Comparison of ENCODE assay signal across 8 cellular contexts in the genomic region with DNA sequence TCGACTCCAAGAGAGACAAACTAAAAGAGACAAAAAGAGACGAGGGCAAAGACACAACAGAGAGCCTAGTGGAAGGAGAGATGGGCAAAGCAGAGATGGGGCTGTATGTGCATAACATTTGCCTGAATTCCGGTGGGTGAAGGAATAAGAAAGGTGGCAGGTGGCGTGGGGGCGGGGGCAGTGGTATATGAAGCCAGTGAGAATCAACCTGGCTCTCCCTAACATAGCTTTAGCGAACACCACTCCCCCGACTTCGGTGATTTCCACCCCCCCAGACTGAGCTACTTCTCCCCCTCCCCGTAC. TPM values are rescaled to one million over a fixed set of nuclear protein-coding genes. Genes with fewer than 3 reads are reported as not detected.
A peak's percentile ranks its signal among the peaks of the same experiment; 100 is the strongest.
DNase-seq lines count a peak whose midpoint lies in the region; ATAC-seq, FAIRE-seq and TF ChIP-seq lines count a peak whose summit lies in the region.

No MANE protein-coding gene starts in this region.

- peaks cover 28% of the 10 kb centered on the region for H3K4me1 ChIP-seq in CD4-positive, alpha-beta memory T cell (ENCODE audit: insufficient read depth, low read length)
- peaks cover 19 to 27% (median 23%) of the 10 kb centered on the region in 4 experiments for H3K4me1 ChIP-seq in H1 (replicated peaks in 1 of 4; ENCODE audit: control insufficient read depth in 3 of 4, insufficient read depth in 4 of 4, low read length in 3 of 4)

- H4K20me1 ChIP-seq in H1 (replicated peaks in 1 of 2; ENCODE audit: control insufficient read depth in 1 of 2, insufficient read depth in 2 of 2, low read length in 2 of 2) = peaks cover 0 to 10% of the 10 kb centered on the region in 2 experiments

- H3K4me3 Mint-ChIP-seq in CD4-positive, alpha-beta memory T cell = peak overlapping the region; percentile 60 to 92 (median 86)
- H3K4me3 Mint-ChIP-seq in osteocyte (ENCODE audit: unreplicated experiment) = peak overlapping the region; percentile 93

- peak overlapping the region; percentile 8 to 96 (median 66) for H3K27ac Mint-ChIP-seq in CD4-positive, alpha-beta memory T cell
- peak overlapping the region; percentile 37 for H3K27ac Mint-ChIP-seq in osteocyte (ENCODE audit: unreplicated experiment)

- H3K23me2 ChIP-seq in H1 (ENCODE audit: low read depth, low read length) = peaks cover 16% of the 10 kb centered on the region; the same call in 1 of the 2 replicates

- no peak overlapping the region for H4K91ac ChIP-seq in H1 (replicated peaks; ENCODE audit: insufficient read length, low read length)

- no peaks in the 10 kb centered on the region for H3K36me3 ChIP-seq in CD4-positive, alpha-beta memory T cell (ENCODE audit: insufficient read depth, low read length)
- no peaks in the 10 kb centered on the region for H3K36me3 ChIP-seq in MG63
- H3K36me3 ChIP-seq in H1 (ENCODE audit: control insufficient read depth in 2 of 4, insufficient read depth in 4 of 4, low read length in 3 of 4) = no peaks in the 10 kb centered on the region; a peak in 2 of 8 replicates

- H2BK12ac ChIP-seq in H1 (ENCODE audit: low read depth, low read length) = no peak overlapping the region

- no peak overlapping the region for H3K14ac ChIP-seq in H1 (ENCODE audit: insufficient read length)

- H3K79me2 ChIP-seq in H1 (ENCODE audit: control insufficient read depth in 1 of 2, insufficient read depth in 2 of 2, low read length in 2 of 2) = peaks cover 0 to 38% of the 10 kb centered on the region in 2 experiments; a peak in 3 of 4 replicates

- TF ChIP-seq RAD21 in H1 (IDR thresholded peaks at IDR 0.05 in 1 of 2, conservative IDR thresholded peaks at IDR 0.05 in 1 of 2; ENCODE audit: low read depth in 2 of 2, low read length in 2 of 2) = no peak

- peaks cover 6 to 18% of the 10 kb centered on the region in 2 donors for H3K27me3 Mint-ChIP-seq in CD4-positive, alpha-beta memory T cell
- H3K27me3 Mint-ChIP-seq in osteocyte (ENCODE audit: unreplicated experiment) = no peaks in the 10 kb centered on the region

- no peak for DNase-seq in CD4-positive, alpha-beta memory T cell
- DNase-seq in MG63 = no peak
- DNase-seq in H1 (ENCODE audit: low read depth in 1 of 2, low spot score in 2 of 2) = no peak
- no peak for DNase-seq in osteocyte (ENCODE audit: extremely low spot score, unreplicated experiment)
- DNase-seq in left lobe of liver (ENCODE audit: low spot score) = no peak
- DNase-seq in stimulated activated CD4-positive, alpha-beta T cell treated with anti-CD3 and anti-CD28 coated beads, Interleukin-4, amount 100 ng/mL, for 1 hour = no peak
- DNase-seq in KG1 (lab: John Stamatoyannopoulos, UW) = no peak
- no peak for DNase-seq in RKO (ENCODE audit: low spot score)

- H3K9ac ChIP-seq in H1 (replicated peaks in 1 of 4; ENCODE audit: extremely low read depth in 1 of 4, low read depth in 3 of 4, low read length in 3 of 4) = peak overlapping the region in 1 of 4 experiments; percentile 5; a peak in 3 of 7 replicates

- POLR2A ChIA-PET in CD4-positive, alpha-beta memory T cell (lab: Charles Lee; ENCODE audit: partially characterized antibody) = interaction anchor here (1.2 to 5.5 kb wide), 4 partner anchors 14 to 234 kb away, joined by 3 to 47 read pairs (median 19); partner anchors contain the start of genes ADORA3, DDX20 and TMIGD3
- POLR2A ChIA-PET in H1 (lab: Charles Lee; ENCODE audit: partially characterized antibody) = interaction anchor here (1.3 to 19.0 kb wide), 6 partner anchors 12 to 119 kb away, joined by 3 to 343 read pairs (median 21); partner anchors contain the start of genes DDX20 and RAP1A

- no peak for TF ChIP-seq POLR2A in H1 (IDR thresholded peaks at IDR 0.05; ENCODE audit: control extremely low read depth in 1 of 2, low read depth in 2 of 2, low read length in 2 of 2)

- H3K27me3 ChIP-seq in CD4-positive, alpha-beta memory T cell (ENCODE audit: insufficient read depth, low read length) = peaks cover 18% of the 10 kb centered on the region
- H3K27me3 ChIP-seq in MG63 = peaks cover 9% of the 10 kb centered on the region
- H3K27me3 ChIP-seq in H1 (replicated peaks in 1 of 4; ENCODE audit: control insufficient read depth in 3 of 4, extremely low read depth in 1 of 4, insufficient read depth in 3 of 4, low read length in 3 of 4) = peaks cover 0 to 6% (median 4%) of the 10 kb centered on the region in 4 experiments; a peak in 3 of 7 replicates

- H4K8ac ChIP-seq in H1 (ENCODE audit: extremely low read depth, insufficient read depth, low read length) = peak overlapping the region; percentile 26; the same call in 1 of the 2 replicates

- H3K36me3 Mint-ChIP-seq in CD4-positive, alpha-beta memory T cell = no peaks in the 10 kb centered on the region
- no peaks in the 10 kb centered on the region for H3K36me3 Mint-ChIP-seq in osteocyte (ENCODE audit: unreplicated experiment)

- 5% methylated on average over 8 of the region's 9 CpGs; no CpG with 5 or more reads in 1 of the 2 experiments for WGBS in H1 (ENCODE audit: extremely low coverage in 1 of 2, insufficient coverage in 1 of 2, insufficient read length in 1 of 2, insufficient replicate concordance in 2 of 2, low coverage in 1 of 2, low lambda C conversion rate in 2 of 2, missing lambda C conversion rate in 1 of 2), 2 experiments

- H3K27ac ChIP-seq in CD4-positive, alpha-beta memory T cell (ENCODE audit: low read depth, low read length) = no peak overlapping the region
- H3K27ac ChIP-seq in H1 (ENCODE audit: low read depth, low read length) = no peak overlapping the region

- H3K4ac ChIP-seq in H1 (replicated peaks; ENCODE audit: insufficient read length, low read depth, low read length) = no peak overlapping the region

- H3K56ac ChIP-seq in H1 (replicated peaks; ENCODE audit: insufficient read length, low read depth, low read length) = no peak overlapping the region

- H2AK5ac ChIP-seq in H1 (ENCODE audit: low read depth, low read length) = no peak overlapping the region

- no peak overlapping the region for H2AFZ ChIP-seq in H1 (ENCODE audit: low read length)

- H2BK20ac ChIP-seq in H1 (ENCODE audit: low read length) = no peak overlapping the region

- peaks cover 10 to 27% (median 17%) of the 10 kb centered on the region in 4 donors for H3K4me1 Mint-ChIP-seq in CD4-positive, alpha-beta memory T cell
- H3K4me1 Mint-ChIP-seq in osteocyte (ENCODE audit: unreplicated experiment) = peaks cover 24% of the 10 kb centered on the region

- no peak overlapping the region for H2BK15ac ChIP-seq in H1 (ENCODE audit: low read length)

- no peak for FAIRE-seq in H1 (lab: Jason Lieb, UNC)

- H2BK5ac ChIP-seq in H1 (ENCODE audit: low read depth, low read length) = peak overlapping the region; percentile 40; the same call in 1 of the 2 replicates

- H3K4me3 ChIP-seq in CD4-positive, alpha-beta memory T cell (ENCODE audit: low read length in 2 of 2) = peak overlapping the region in 1 of 2 donors; percentile 68
- H3K4me3 ChIP-seq in MG63 (peak overlapping the region; percentile 56), H1 (ENCODE audit: extremely low read depth in 1 of 4, insufficient read depth in 2 of 4, low read depth in 3 of 4, low read length in 4 of 4) (peak overlapping the region; percentile 62 to 74 (median 71))

- CTCF ChIA-PET in CD4-positive, alpha-beta memory T cell (lab: Charles Lee; ENCODE audit: partially characterized antibody) = interaction anchor here (1.2 to 4.9 kb wide), 4 partner anchors 9 to 230 kb away, joined by 3 to 31 read pairs (median 8); no protein-coding TSS in a partner anchor
- CTCF ChIA-PET in H1 (lab: Charles Lee; ENCODE audit: partially characterized antibody) = interaction anchor here (0.7 to 42.0 kb wide), 4 partner anchors 6 to 38 kb away, joined by 3 to 1070 read pairs (median 540); partner anchors contain the start of genes DDX20 and INKA2

- intact Hi-C loops in CD4-positive, alpha-beta memory T cell (cut with micrococcal nuclease) = loop anchor here (2.0 kb wide), 1 partner anchor 15 kb away; no protein-coding TSS in a partner anchor

- no peak overlapping the region for H3K23ac ChIP-seq in H1 (ENCODE audit: insufficient read length)

- no peaks in the 10 kb centered on the region for H3K9me3 ChIP-seq in CD4-positive, alpha-beta memory T cell (ENCODE audit: control insufficient read depth in 1 of 2, low read length in 2 of 2)
- H3K9me3 ChIP-seq in MG63 = no peaks in the 10 kb centered on the region
- H3K9me3 ChIP-seq in H1 (ENCODE audit: insufficient read depth in 2 of 2, low read depth in 1 of 2, low read length in 1 of 2) = no peaks in the 10 kb centered on the region

- H3K9me3 Mint-ChIP-seq in CD4-positive, alpha-beta memory T cell = peaks cover 0 to 2% (median 0%) of the 10 kb centered on the region in 8 donors
- no peaks in the 10 kb centered on the region for H3K9me3 Mint-ChIP-seq in osteocyte (ENCODE audit: unreplicated experiment)

- no peak for ATAC-seq in left lobe of liver

- no peak for TF ChIP-seq EP300 in H1 (IDR thresholded peaks at IDR 0.05; ENCODE audit: borderline replicate concordance in 1 of 2, low read depth in 2 of 2, low read length in 2 of 2)

- H3K18ac ChIP-seq in H1 (ENCODE audit: extremely low read depth, low read length) = peak overlapping the region; percentile 24; the same call in 1 of the 2 replicates

- H3K79me1 ChIP-seq in H1 (ENCODE audit: low read depth, low read length) = peaks cover 5% of the 10 kb centered on the region; the same call in 1 of the 2 replicates

- peak overlapping the region; percentile 89 to 97 for H3K4me2 ChIP-seq in H1 (ENCODE audit: insufficient read depth in 1 of 2, low read depth in 2 of 2, low read length in 2 of 2)

- no peak overlapping the region for H2BK120ac ChIP-seq in H1 (replicated peaks; ENCODE audit: low read depth, low read length)

- TF ChIP-seq CTCF in H1 (IDR thresholded peaks at IDR 0.05; ENCODE audit: control extremely low read depth in 1 of 3, insufficient read depth in 1 of 3, low read depth in 1 of 3, low read length in 3 of 3) (no peak), osteocyte (IDR thresholded peaks at IDR 0.05) (no peak)

- no peak overlapping the region for H4K5ac ChIP-seq in H1 (ENCODE audit: insufficient read length, low read depth, low read length)

RNA-seq across cellular contexts. Expression of gene INKA2, which starts 1.1 kb away (rescaled TPM):
- 1 to 10 TPM; 2.2 to 2.4 TPM for total RNA-seq in CD4-positive, alpha-beta memory T cell
- polyA plus RNA-seq in CD4-positive, alpha-beta memory T cell = under 1 TPM; 0.16 to 0.24 TPM
- total RNA-seq in MG63 (2014; rRNA removed; shearing (Covaris generic); ENCODE audit: low replicate concordance) = 1.1 TPM in 2 replicates
- 10.9 and 11.5 TPM in 2 replicates for total RNA-seq in H1 (2021; fragmentation: NEBNext Ultra II Directional; extraction: Animal tissue kit (Norgen Biotek cat#: 25700))
- polyA plus RNA-seq in H1 (2011; rRNA removed) = 4.2 and 5.7 TPM in 2 replicates
- polyA plus RNA-seq in H1 (2011; cell fraction: cytosol; rRNA removed) = 5.8 TPM
- polyA plus RNA-seq in H1 (2011; cell fraction: nucleus; rRNA removed) = 7.1 TPM
- polyA plus RNA-seq in H1 (2012, experiment 1 of 2) = 9.7 to 13.7 TPM (median 10.9 TPM) in 4 replicates
- 6.0 TPM for polyA plus RNA-seq in H1 (2012, experiment 2 of 2)
- 2.7 TPM for polyA plus RNA-seq in H1 (2013, experiment 1 of 2)
- polyA plus RNA-seq in H1 (2013, experiment 2 of 2) = 2.4 TPM
- 9.7 and 10.6 TPM in 2 replicates for polyA minus RNA-seq in H1 (2011; rRNA and poly(A)+ RNA removed)
- polyA minus RNA-seq in H1 (2011; cell fraction: cytosol; rRNA and poly(A)+ RNA removed) = 3.5 TPM
- polyA minus RNA-seq in H1 (2011; cell fraction: nucleus; rRNA and poly(A)+ RNA removed) = 15.2 TPM
- 5.5 and 6.2 TPM in 2 replicates for total RNA-seq in osteocyte
- 1.1 TPM for total RNA-seq in left lobe of liver

RNA-seq across cellular contexts. Expression of gene DDX20, which starts 17.6 kb away (rescaled TPM):
- 10 to 100 TPM; 22.2 to 26.0 TPM for total RNA-seq in CD4-positive, alpha-beta memory T cell
- 10 to 100 TPM; 10.1 to 13.9 TPM for polyA plus RNA-seq in CD4-positive, alpha-beta memory T cell
- 22.4 and 31.0 TPM in 2 replicates for total RNA-seq in MG63 (2014; rRNA removed; shearing (Covaris generic); ENCODE audit: low replicate concordance)
- 24.7 and 25.4 TPM in 2 replicates for total RNA-seq in H1 (2021; fragmentation: NEBNext Ultra II Directional; extraction: Animal tissue kit (Norgen Biotek cat#: 25700))
- 5.4 and 7.5 TPM in 2 replicates for polyA plus RNA-seq in H1 (2011; rRNA removed)
- 9.9 TPM for polyA plus RNA-seq in H1 (2011; cell fraction: cytosol; rRNA removed)
- polyA plus RNA-seq in H1 (2011; cell fraction: nucleus; rRNA removed) = 5.2 TPM
- 11.0 to 15.2 TPM (median 12.3 TPM) in 4 replicates for polyA plus RNA-seq in H1 (2012, experiment 1 of 2)
- polyA plus RNA-seq in H1 (2012, experiment 2 of 2) = 2.0 TPM
- polyA plus RNA-seq in H1 (2013, experiment 1 of 2) = 14.9 TPM
- 14.6 TPM for polyA plus RNA-seq in H1 (2013, experiment 2 of 2)
- 12.3 and 17.1 TPM in 2 replicates for polyA minus RNA-seq in H1 (2011; rRNA and poly(A)+ RNA removed)
- 13.5 TPM for polyA minus RNA-seq in H1 (2011; cell fraction: cytosol; rRNA and poly(A)+ RNA removed)
- 16.8 TPM for polyA minus RNA-seq in H1 (2011; cell fraction: nucleus; rRNA and poly(A)+ RNA removed)
- total RNA-seq in osteocyte (13.1 and 14.0 TPM in 2 replicates), left lobe of liver (3.2 TPM)
